ENCODE assay signal across 39 cellular contexts in the genomic region with DNA sequence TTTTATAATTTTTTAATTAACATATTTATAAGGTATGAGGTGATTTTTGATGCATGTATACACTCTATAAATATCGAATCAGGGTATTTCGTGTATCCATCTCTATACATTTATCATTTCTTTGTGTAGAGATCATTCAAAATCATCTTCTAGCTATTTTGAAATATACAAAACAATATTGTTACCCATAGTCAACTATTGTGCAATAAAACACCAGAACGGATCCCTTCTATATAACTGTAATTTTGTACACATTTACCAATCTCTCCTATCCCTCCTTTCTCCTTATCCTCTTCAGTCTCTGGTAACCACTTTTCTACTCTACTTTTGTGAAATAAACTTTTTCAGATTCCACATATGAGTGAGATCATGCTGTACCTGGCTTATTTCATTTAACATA.
"Had no signal": no experiment of that assay in that cellular context is flagged by ENCODE, and none has a peak within 500 bp of the region (broad histone marks: within the 10 kb centered on the region; RNA-seq: fewer than 3 reads in every experiment).

No MANE protein-coding gene starts in this region.

- FAIRE-seq: astrocyte, bronchial epithelial cell, colon had no signal

- H3K4me1 ChIP-seq: adrenal gland, ascending aorta, body of pancreas, breast epithelium had no signal

- H3K27me3 Mint-ChIP-seq: activated naive CD4-positive, alpha-beta T cell treated with anti-CD3 and anti-CD28 coated beads, Interleukin-2, amount 10 ng/mL, durations not matched to agents 7 days and 5 days; activated naive CD4-positive, alpha-beta T cell treated with anti-CD3 and anti-CD28 coated beads, Interleukin-2, amount 50 U/mL, for 24 hours; activated naive CD8-positive, alpha-beta T cell; activated naive CD8-positive, alpha-beta T cell treated with anti-CD3 and anti-CD28 coated beads for 36 hours; activated naive CD8-positive, alpha-beta T cell treated with anti-CD3 and anti-CD28 coated beads, Interleukin-2, amount 50 U/mL, for 24 hours; activated T-helper 17 cell treated with anti-CD3 and anti-CD28 coated beads, Interleukin-2, amount 50 U/mL, for 72 hours; central memory CD8-positive, alpha-beta T cell had no signal

- H3K9me3 ChIP-seq: adrenal gland, ascending aorta, body of pancreas, breast epithelium had no signal

- H3K36me3 ChIP-seq: adrenal gland, ascending aorta, brain microvascular endothelial cell, breast epithelium, cardiac muscle cell had no signal

- H3K9me3 Mint-ChIP-seq: activated naive CD4-positive, alpha-beta T cell treated with anti-CD3 and anti-CD28 coated beads for 36 hours; activated naive CD4-positive, alpha-beta T cell treated with anti-CD3 and anti-CD28 coated beads, Interleukin-2, amount 10 ng/mL, durations not matched to agents 7 days and 5 days; activated naive CD4-positive, alpha-beta T cell treated with anti-CD3 and anti-CD28 coated beads, Interleukin-2, amount 50 U/mL, for 24 hours; activated naive CD4-positive, alpha-beta T cell treated with anti-CD3 and anti-CD28 coated beads, Interleukin-2, amount 50 U/mL, for 72 hours; activated naive CD8-positive, alpha-beta T cell treated with anti-CD3 and anti-CD28 coated beads for 36 hours; activated naive CD8-positive, alpha-beta T cell treated with anti-CD3 and anti-CD28 coated beads, Interleukin-2, amount 10 ng/mL, durations not matched to agents 7 days and 5 days; activated naive CD8-positive, alpha-beta T cell treated with anti-CD3 and anti-CD28 coated beads, Interleukin-2, amount 50 U/mL, for 24 hours; activated T-cell treated with anti-CD3 and anti-CD28 coated beads, Interleukin-2, amount 50 U/mL, for 4 hours; activated T-cell treated with anti-CD3 and anti-CD28 coated beads, Interleukin-2, amount 50 U/mL, for 72 hours; activated T-helper 1 cell treated with anti-CD3 and anti-CD28 coated beads, Interleukin-12 subunit alpha, Interleukin-12 subunit beta, Interleukin-2, Interleukin-4 antibody, amounts not matched to agents 30 ng/mL and 10 ng/mL and 1 ng/mL, durations not matched to agents 14 hours and 24 hours and 36 hours; activated T-helper 17 cell treated with anti-CD3 and anti-CD28 coated beads, Interleukin-2, amount 50 U/mL, for 72 hours; activated T-helper 2 cell treated with anti-CD3 and anti-CD28 coated beads, Interferon-gamma antibody, Interleukin-2, Interleukin-4, amounts not matched to agents 10 μg/mL and 5 μg/mL and 100 μg/mL, durations not matched to agents 14 hours and 24 hours and 36 hours had no signal

- H3K4me3 ChIP-seq: adrenal gland, ascending aorta, body of pancreas, breast epithelium, cardiac muscle cell had no signal

- H3K36me3 Mint-ChIP-seq: activated naive CD4-positive, alpha-beta T cell treated with anti-CD3 and anti-CD28 coated beads, Interleukin-2, amount 10 ng/mL, durations not matched to agents 7 days and 5 days; activated naive CD4-positive, alpha-beta T cell treated with anti-CD3 and anti-CD28 coated beads, Interleukin-2, amount 50 U/mL, for 24 hours; activated naive CD4-positive, alpha-beta T cell treated with anti-CD3 and anti-CD28 coated beads, Interleukin-2, amount 50 U/mL, for 72 hours; activated naive CD8-positive, alpha-beta T cell; activated naive CD8-positive, alpha-beta T cell treated with anti-CD3 and anti-CD28 coated beads for 36 hours; activated naive CD8-positive, alpha-beta T cell treated with anti-CD3 and anti-CD28 coated beads, Interleukin-2, amount 10 ng/mL, durations not matched to agents 7 days and 5 days; brain had no signal

- ATAC-seq: activated naive CD4-positive, alpha-beta T cell treated with anti-CD3 and anti-CD28 coated beads, Interleukin-2, amount 50 U/mL, for 72 hours; activated naive CD8-positive, alpha-beta T cell treated with anti-CD3 and anti-CD28 coated beads, Interleukin-2, amount 50 U/mL, for 24 hours; activated T-cell treated with anti-CD3 and anti-CD28 coated beads, Interleukin-2, amount 50 U/mL, for 4 hours; activated T-cell treated with anti-CD3 and anti-CD28 coated beads, Interleukin-2, amount 50 U/mL, for 72 hours; activated T-helper 17 cell treated with anti-CD3 and anti-CD28 coated beads, Interleukin-2, amount 50 U/mL, for 72 hours; body of pancreas had no signal

- H3K27ac ChIP-seq: adrenal gland, ascending aorta, body of pancreas, brain microvascular endothelial cell, breast epithelium, cardiac muscle cell had no signal

- DNase-seq: activated effector memory CD4-positive, alpha-beta T cell treated with anti-CD3 and anti-CD28 coated beads, Interleukin-2, amount 50 U/mL, for 16 hours; activated effector memory CD4-positive, alpha-beta T cell treated with Interleukin-2 at 50 U/mL for 16 hours; activated gamma-delta T cell; activated gamma-delta T cell treated with Interleukin-2 at 50 U/mL for 16 hours; activated naive CD4-positive, alpha-beta T cell; activated naive CD4-positive, alpha-beta T cell treated with anti-CD3 and anti-CD28 coated beads for 36 hours; activated naive CD4-positive, alpha-beta T cell treated with anti-CD3 and anti-CD28 coated beads, Interleukin-2, amount 10 ng/mL, durations not matched to agents 7 days and 5 days; activated naive CD4-positive, alpha-beta T cell treated with anti-CD3 and anti-CD28 coated beads, Interleukin-2, amount 50 U/mL, for 16 hours; activated naive CD4-positive, alpha-beta T cell treated with Interleukin-2 at 50 U/mL for 16 hours; activated naive CD8-positive, alpha-beta T cell treated with anti-CD3 and anti-CD28 coated beads for 36 hours; activated naive CD8-positive, alpha-beta T cell treated with anti-CD3 and anti-CD28 coated beads, Interleukin-2, amount 10 ng/mL, durations not matched to agents 7 days and 5 days; activated naive CD8-positive, alpha-beta T cell treated with anti-CD3 and anti-CD28 coated beads, Interleukin-2, amount 50 U/mL, for 24 hours; activated T-cell treated with anti-CD3 and anti-CD28 coated beads, Interleukin-2, amount 50 U/mL, for 4 hours; activated T-cell treated with anti-CD3 and anti-CD28 coated beads, Interleukin-2, amount 50 U/mL, for 48 hours; activated T-cell treated with anti-CD3 and anti-CD28 coated beads, Interleukin-2, amount 50 U/mL, for 72 hours; adrenal gland; amniotic stem cell; amygdala; anterior cingulate cortex; aorta; body of pancreas; brain microvascular endothelial cell; caudate nucleus; central memory CD4-positive, alpha-beta T cell; cerebellar nuclear complex had no signal

- H3K27ac Mint-ChIP-seq: activated naive CD4-positive, alpha-beta T cell treated with anti-CD3 and anti-CD28 coated beads for 36 hours; activated naive CD4-positive, alpha-beta T cell treated with anti-CD3 and anti-CD28 coated beads, Interleukin-2, amount 10 ng/mL, durations not matched to agents 7 days and 5 days; activated naive CD4-positive, alpha-beta T cell treated with anti-CD3 and anti-CD28 coated beads, Interleukin-2, amount 50 U/mL, for 24 hours; activated naive CD4-positive, alpha-beta T cell treated with anti-CD3 and anti-CD28 coated beads, Interleukin-2, amount 50 U/mL, for 72 hours; activated naive CD8-positive, alpha-beta T cell; activated naive CD8-positive, alpha-beta T cell treated with anti-CD3 and anti-CD28 coated beads for 36 hours; activated naive CD8-positive, alpha-beta T cell treated with anti-CD3 and anti-CD28 coated beads, Interleukin-2, amount 10 ng/mL, durations not matched to agents 7 days and 5 days; activated naive CD8-positive, alpha-beta T cell treated with anti-CD3 and anti-CD28 coated beads, Interleukin-2, amount 50 U/mL, for 24 hours; activated T-cell treated with anti-CD3 and anti-CD28 coated beads, Interleukin-2, amount 50 U/mL, for 72 hours; activated T-helper 1 cell treated with anti-CD3 and anti-CD28 coated beads, Interleukin-12 subunit alpha, Interleukin-12 subunit beta, Interleukin-2, Interleukin-4 antibody, amounts not matched to agents 30 ng/mL and 10 ng/mL and 1 ng/mL, durations not matched to agents 14 hours and 24 hours and 36 hours; activated T-helper 17 cell treated with anti-CD3 and anti-CD28 coated beads, Interleukin-2, amount 50 U/mL, for 72 hours; activated T-helper 2 cell treated with anti-CD3 and anti-CD28 coated beads, Interferon-gamma antibody, Interleukin-2, Interleukin-4, amounts not matched to agents 10 μg/mL and 5 μg/mL and 100 μg/mL, durations not matched to agents 14 hours and 24 hours and 36 hours; brain had no signal

- H3K27me3 ChIP-seq: adrenal gland, ascending aorta, body of pancreas, brain microvascular endothelial cell, breast epithelium, cardiac muscle cell had no signal

- H3K4me3 Mint-ChIP-seq: activated naive CD4-positive, alpha-beta T cell treated with anti-CD3 and anti-CD28 coated beads for 36 hours; activated naive CD4-positive, alpha-beta T cell treated with anti-CD3 and anti-CD28 coated beads, Interleukin-2, amount 10 ng/mL, durations not matched to agents 7 days and 5 days; activated naive CD4-positive, alpha-beta T cell treated with anti-CD3 and anti-CD28 coated beads, Interleukin-2, amount 50 U/mL, for 24 hours; activated naive CD8-positive, alpha-beta T cell; activated naive CD8-positive, alpha-beta T cell treated with anti-CD3 and anti-CD28 coated beads for 36 hours; activated naive CD8-positive, alpha-beta T cell treated with anti-CD3 and anti-CD28 coated beads, Interleukin-2, amount 10 ng/mL, durations not matched to agents 7 days and 5 days; activated naive CD8-positive, alpha-beta T cell treated with anti-CD3 and anti-CD28 coated beads, Interleukin-2, amount 50 U/mL, for 24 hours; activated T-cell treated with anti-CD3 and anti-CD28 coated beads, Interleukin-2, amount 50 U/mL, for 4 hours; activated T-cell treated with anti-CD3 and anti-CD28 coated beads, Interleukin-2, amount 50 U/mL, for 72 hours; activated T-helper 1 cell treated with anti-CD3 and anti-CD28 coated beads, Interleukin-12 subunit alpha, Interleukin-12 subunit beta, Interleukin-2, Interleukin-4 antibody, amounts not matched to agents 30 ng/mL and 10 ng/mL and 1 ng/mL, durations not matched to agents 14 hours and 24 hours and 36 hours; activated T-helper 17 cell treated with anti-CD3 and anti-CD28 coated beads, Interleukin-2, amount 50 U/mL, for 72 hours; brain; central memory CD8-positive, alpha-beta T cell had no signal

- H3K4me1 Mint-ChIP-seq: activated naive CD4-positive, alpha-beta T cell treated with anti-CD3 and anti-CD28 coated beads, Interleukin-2, amount 10 ng/mL, durations not matched to agents 7 days and 5 days; activated naive CD4-positive, alpha-beta T cell treated with anti-CD3 and anti-CD28 coated beads, Interleukin-2, amount 50 U/mL, for 24 hours; activated naive CD8-positive, alpha-beta T cell treated with anti-CD3 and anti-CD28 coated beads for 36 hours; activated naive CD8-positive, alpha-beta T cell treated with anti-CD3 and anti-CD28 coated beads, Interleukin-2, amount 10 ng/mL, durations not matched to agents 7 days and 5 days; activated naive CD8-positive, alpha-beta T cell treated with anti-CD3 and anti-CD28 coated beads, Interleukin-2, amount 50 U/mL, for 24 hours; activated T-helper 17 cell treated with anti-CD3 and anti-CD28 coated beads, Interleukin-2, amount 50 U/mL, for 72 hours; brain; central memory CD8-positive, alpha-beta T cell had no signal
